Comparison of ENCODE assay signal across 18 cellular contexts in the genomic region with DNA sequence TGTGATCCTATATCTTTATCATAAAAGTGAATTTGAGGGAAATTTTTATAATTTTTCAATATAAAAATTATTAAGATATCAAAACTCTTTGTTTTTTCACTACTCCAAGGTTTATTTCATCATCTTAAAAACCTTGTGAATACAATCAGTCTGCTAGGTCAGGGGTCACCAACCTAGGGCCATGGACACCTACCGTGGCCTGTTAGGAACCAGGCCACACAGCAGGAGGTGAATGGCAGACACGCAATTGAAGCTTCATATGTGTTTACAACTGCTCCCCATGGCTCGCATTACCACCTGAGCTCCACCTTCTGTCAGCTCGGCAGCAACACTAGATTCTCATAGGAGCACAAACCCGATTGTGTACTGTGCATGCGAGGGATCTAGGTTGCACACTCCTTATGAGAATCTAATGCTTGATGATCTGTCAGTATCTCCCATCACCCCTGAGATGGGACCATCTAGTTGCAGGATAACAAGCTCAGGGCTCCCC.
DNase-seq lines count a peak whose midpoint lies in the region; ATAC-seq, FAIRE-seq and TF ChIP-seq lines count a peak whose summit lies in the region.
"Had no signal": no experiment of that assay in that cellular context is flagged by ENCODE, and none has a peak within 500 bp of the region (broad histone marks: within the 10 kb centered on the region; RNA-seq: fewer than 3 reads in every experiment).

No MANE protein-coding gene starts in this region.

- no peak overlapping the region for H2AK5ac ChIP-seq in trophoblast cell (ENCODE audit: low read length)

- H3K4me3 ChIP-seq in right lobe of liver (no peak overlapping the region), HepG2 (replicated peaks in 1 of 3; ENCODE audit: insufficient read depth in 1 of 3, low read depth in 2 of 3, low read length in 3 of 3) (no peak overlapping the region), trophoblast cell (ENCODE audit: low read depth, low read length) (peak overlapping the region; percentile 49)
- H3K4me3 ChIP-seq: A549, HAP-1 had no signal

- H4K91ac ChIP-seq in trophoblast cell (ENCODE audit: low read depth, low read length): no peak overlapping the region

- no peak for TF ChIP-seq RAD21 in HepG2 (CRISPR knock-in tag; IDR thresholded peaks at IDR 0.05)

- BruUV-seq in HepG2 (replicated peaks; lab: Mats Ljungman, UMichigan): no TSS peak

- TF ChIP-seq CTCF in right lobe of liver (IDR thresholded peaks at IDR 0.05) (no peak), HepG2 (CRISPR knock-in tag; IDR thresholded peaks at IDR 0.05) (no peak)

- H3K79me2 ChIP-seq in HepG2 (ENCODE audit: insufficient read depth, low read length) (no peaks in the 10 kb centered on the region), trophoblast cell (ENCODE audit: control insufficient read depth, insufficient read depth, low read length, poor library complexity) (no peaks in the 10 kb centered on the region)

- no peak overlapping the region for H2BK120ac ChIP-seq in trophoblast cell (ENCODE audit: insufficient read depth, low read length, poor library complexity)

- H3K4me1 ChIP-seq in right lobe of liver: peaks cover 0 to 13% (median 6%) of the 10 kb centered on the region in 4 donors
- no peaks in the 10 kb centered on the region for H3K4me1 ChIP-seq in HepG2 (ENCODE audit: insufficient read depth, low read length)
- H3K4me1 ChIP-seq in trophoblast cell (ENCODE audit: control insufficient read depth in 1 of 2, insufficient read depth in 2 of 2, low read length in 2 of 2): peaks cover 0 to 8% of the 10 kb centered on the region in 2 experiments
- H3K4me1 ChIP-seq: A549, HAP-1 had no signal

- peaks cover 2% of the 10 kb centered on the region for H3K79me1 ChIP-seq in trophoblast cell (ENCODE audit: low read length)

- 27% methylated on average over 5 of the region's 6 CpGs for WGBS in right lobe of liver (ENCODE audit: insufficient coverage, low coverage, low lambda C conversion rate, missing lambda C conversion rate)
- 7% methylated on average over 6 of the region's 6 CpGs for WGBS in HepG2 (ENCODE audit: low lambda C conversion rate)
- WGBS in trophoblast cell (ENCODE audit: extremely low coverage, insufficient coverage, insufficient read length): no CpG with 5 or more reads among the region's 6 CpGs

- H3K9me3 ChIP-seq in right lobe of liver (no peaks in the 10 kb centered on the region), HepG2 (ENCODE audit: low read length) (no peaks in the 10 kb centered on the region), trophoblast cell (ENCODE audit: insufficient read depth, low read depth, low read length) (peaks cover 3% of the 10 kb centered on the region)
- H3K9me3 ChIP-seq: A549, HAP-1 had no signal

- no peak overlapping the region for H3K18ac ChIP-seq in trophoblast cell (ENCODE audit: low read length)

- TF ChIP-seq POLR2A in right lobe of liver (IDR thresholded peaks at IDR 0.05) (no peak), HepG2 (IDR thresholded peaks at IDR 0.05; ENCODE audit: insufficient read depth in 1 of 2, low read depth in 2 of 2, low read length in 2 of 2) (no peak)

- no peak overlapping the region for H4K12ac ChIP-seq in trophoblast cell (ENCODE audit: low read depth, low read length)

- H2BK5ac ChIP-seq in trophoblast cell (ENCODE audit: low read depth, low read length, poor library complexity): no peak overlapping the region

- no peak overlapping the region for H3K23ac ChIP-seq in trophoblast cell (ENCODE audit: low read length)

- no peak overlapping the region for H2AFZ ChIP-seq in HepG2 (ENCODE audit: low read length)
- no peak overlapping the region for H2AFZ ChIP-seq in trophoblast cell (ENCODE audit: insufficient read depth, low read length, poor library complexity)

- H3K4me2 ChIP-seq in HepG2 (ENCODE audit: low read depth, low read length): no peak overlapping the region
- no peak overlapping the region for H3K4me2 ChIP-seq in trophoblast cell (ENCODE audit: low read length)
- H3K4me2 ChIP-seq: A549, KMS-11 had no signal

- H4K8ac ChIP-seq in trophoblast cell (ENCODE audit: low read depth, low read length): no peak overlapping the region

- H2BK12ac ChIP-seq in trophoblast cell (ENCODE audit: low read length): no peak overlapping the region

- POLR2A ChIA-PET in HepG2 (lab: Yijun Ruan, JAX): no interaction called here

- no peaks in the 10 kb centered on the region for H4K20me1 ChIP-seq in HepG2 (ENCODE audit: insufficient read depth, low read length)

- peak overlapping the region in 1 of 3 donors; percentile 4 for H3K27ac ChIP-seq in right lobe of liver
- no peak overlapping the region for H3K27ac ChIP-seq in HepG2 (ENCODE audit: extremely low read length, insufficient read depth, low read length)
- H3K27ac ChIP-seq in trophoblast cell (ENCODE audit: low read depth, low read length): no peak overlapping the region
- H3K27ac ChIP-seq: 22Rv1, A549, C4-2B, KMS-11 had no signal

- CTCF ChIA-PET in HepG2 (lab: Yijun Ruan, JAX; ENCODE audit: low intra/inter-chr PET ratio, low total read pairs): no interaction called here

- in situ Hi-C loops in HepG2 (cut with HindIII; ENCODE audit: extremely low pct_ligation_motif_present, low pct_unique_long_range_greater_than_20kb): no loop called here

- ATAC-seq in right lobe of liver: peak; percentile 56 to 70 (median 67)
- no peak for ATAC-seq in HepG2
- no peak for ATAC-seq in HG03442 (IDR thresholded peaks at IDR 0.05; ENCODE audit: unreplicated experiment)
- ATAC-seq: A549 had no signal

- no peak overlapping the region for H3K14ac ChIP-seq in trophoblast cell (ENCODE audit: low read length)

- H3K27me3 ChIP-seq in right lobe of liver: no peaks in the 10 kb centered on the region
- no peaks in the 10 kb centered on the region; a peak in 1 of 5 replicates for H3K27me3 ChIP-seq in HepG2 (ENCODE audit: control insufficient read depth in 1 of 2, insufficient read depth in 2 of 2, low read length in 2 of 2)
- H3K27me3 ChIP-seq in trophoblast cell (ENCODE audit: insufficient read depth, low read length): no peaks in the 10 kb centered on the region

- no peak for FAIRE-seq in HepG2 (lab: Jason Lieb, UNC)
- FAIRE-seq: A549, D721Med, G401.6, GM12891, GM19239 had no signal

- intact Hi-C loops in right lobe of liver (cut with DNase I) (no loop called here), HepG2 (cut with micrococcal nuclease; ENCODE audit: unreplicated experiment) (no loop called here), posterior vena cava (cut with DNase I) (no loop called here)

- H3K4ac ChIP-seq in trophoblast cell (ENCODE audit: low read depth, low read length): no peak overlapping the region

- H3K9ac ChIP-seq in HepG2 (ENCODE audit: insufficient read depth, low read depth, low read length) (no peak overlapping the region), trophoblast cell (ENCODE audit: low read length) (no peak overlapping the region)
- H3K9ac ChIP-seq: KMS-11 had no signal

- TF ChIP-seq EP300 in HepG2 (IDR thresholded peaks at IDR 0.05; ENCODE audit: low read depth in 2 of 2, low read length in 2 of 2): no peak
- no peak for TF ChIP-seq EP300 in HepG2 (CRISPR knock-in tag; IDR thresholded peaks at IDR 0.05; ENCODE audit: borderline replicate concordance)

- H3K36me3 ChIP-seq in right lobe of liver: no peaks in the 10 kb centered on the region
- no peaks in the 10 kb centered on the region for H3K36me3 ChIP-seq in HepG2 (replicated peaks in 1 of 2; ENCODE audit: control insufficient read depth in 1 of 2, insufficient read depth in 2 of 2, low read length in 2 of 2)
- H3K36me3 ChIP-seq in trophoblast cell (ENCODE audit: control insufficient read depth in 1 of 2, insufficient read depth in 2 of 2, low read length in 2 of 2): no peaks in the 10 kb centered on the region
- H3K36me3 ChIP-seq: HAP-1 had no signal

- DNase-seq in right lobe of liver (no peak), HepG2 (ENCODE audit: low spot score) (no peak), NCI-H69 (lab: John Stamatoyannopoulos, UW) (peak; percentile 44), trophoblast cell (no peak), GM19240 (ENCODE audit: insufficient read length, low spot score) (no peak), posterior vena cava (ENCODE audit: low spot score) (no peak)
- DNase-seq: AML-193; CD4-positive, alpha-beta T cell had no signal

TF ChIP-seq in HepG2, 621 proteins besides CTCF, POLR2A, EP300 and RAD21:
- no peak for TF ChIP-seq CSRNP2 (CRISPR knock-in tag; conservative IDR thresholded peaks at IDR 0.05; ENCODE audit: low read depth)
- TF ChIP-seq DZIP1 (CRISPR knock-in tag; IDR thresholded peaks at IDR 0.05): no peak

Comparison
In these comparisons a context has a peak if more than half of its experiments do, and no peak if none do; other contexts are left out.
1. ATAC-seq: peak in right lobe of liver (4 of 4); none in HepG2 (single experiment) and HG03442 (single experiment).